In the genomic region with DNA sequence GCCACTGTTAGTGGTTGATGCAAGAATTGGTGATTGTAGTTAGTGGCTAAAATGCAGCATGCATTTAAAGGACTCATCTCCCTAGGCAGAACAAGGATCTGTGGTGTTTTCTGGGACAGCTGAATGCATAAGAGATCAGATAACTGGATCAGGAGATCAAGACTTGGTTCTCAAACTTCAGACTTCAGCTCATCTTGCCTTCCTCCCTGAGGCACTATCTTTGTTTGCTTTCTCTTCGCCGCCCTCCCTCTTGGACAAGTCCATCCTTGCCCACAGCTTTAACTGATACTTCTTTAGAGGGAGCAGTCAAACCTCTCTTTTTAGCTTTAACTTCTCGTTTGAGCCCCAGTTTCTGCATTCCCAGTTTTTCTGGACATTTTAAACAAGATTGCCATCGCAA, we compare ENCODE assay signal across 21 cellular contexts.
"Had no signal": no experiment of that assay in that cellular context is flagged by ENCODE, and none has a peak within 500 bp of the region (broad histone marks: within the 10 kb centered on the region; RNA-seq: fewer than 3 reads in every experiment).

No MANE protein-coding gene starts in this region.

- H3K27ac ChIP-seq: coronary artery, pancreas, right lobe of liver, thoracic aorta had no signal

- H3K36me3 Mint-ChIP-seq: brain; naive thymus-derived CD8-positive, alpha-beta T cell had no signal

- H3K36me3 ChIP-seq: pancreas, stomach, thoracic aorta had no signal

- H3K4me1 ChIP-seq: pancreas, right lobe of liver had no signal

- H3K4me3 Mint-ChIP-seq: activated B cell treated with CpG ODN at 0.5 μM for 24 hours; activated CD8-positive, alpha-beta T cell treated with anti-CD3 and anti-CD28 coated beads for 36 hours; activated naive CD4-positive, alpha-beta T cell treated with anti-CD3 and anti-CD28 coated beads for 36 hours; activated naive CD8-positive, alpha-beta T cell treated with anti-CD3 and anti-CD28 coated beads, Interleukin-2, amount 50 U/mL, for 24 hours; activated T-cell treated with anti-CD3 and anti-CD28 coated beads, Interleukin-2, amount 50 U/mL, for 4 hours; brain; naive thymus-derived CD8-positive, alpha-beta T cell had no signal

- H3K9me3 ChIP-seq: pancreas, right lobe of liver, stomach, thoracic aorta had no signal

- ATAC-seq: activated CD8-positive, alpha-beta T cell treated with anti-CD3 and anti-CD28 coated beads for 36 hours; activated naive CD8-positive, alpha-beta T cell treated with anti-CD3 and anti-CD28 coated beads, Interleukin-2, amount 50 U/mL, for 24 hours; activated T-cell treated with anti-CD3 and anti-CD28 coated beads, Interleukin-2, amount 50 U/mL, for 4 hours; left cardiac atrium; naive thymus-derived CD8-positive, alpha-beta T cell; right lobe of liver had no signal

- DNase-seq: activated B cell treated with CpG ODN at 0.5 μM for 24 hours; activated CD4-positive, alpha-beta T cell treated with anti-CD3 and anti-CD28 coated beads for 48 hours; activated CD8-positive, alpha-beta T cell treated with anti-CD3 and anti-CD28 coated beads for 36 hours; activated naive CD4-positive, alpha-beta T cell treated with anti-CD3 and anti-CD28 coated beads for 36 hours; activated naive CD8-positive, alpha-beta T cell treated with anti-CD3 and anti-CD28 coated beads, Interleukin-2, amount 50 U/mL, for 24 hours; activated T-cell treated with anti-CD3 and anti-CD28 coated beads, Interleukin-2, amount 50 U/mL, for 4 hours; anterior cingulate cortex; erythroblast; left cardiac atrium; mesendoderm; naive thymus-derived CD8-positive, alpha-beta T cell; pancreas; right lobe of liver; small intestine; stimulated activated CD4-positive, alpha-beta T cell treated with anti-CD3 and anti-CD28 coated beads, Interleukin-15, amount 100 ng/mL, for 24 hours; stimulated activated CD4-positive, alpha-beta T cell treated with anti-CD3 and anti-CD28 coated beads, Interleukin-2, amount 100 ng/mL, for 48 hours; stomach; T-helper 9 cell had no signal

- H3K27ac Mint-ChIP-seq: activated B cell treated with CpG ODN at 0.5 μM for 24 hours; activated CD8-positive, alpha-beta T cell treated with anti-CD3 and anti-CD28 coated beads for 36 hours; activated naive CD4-positive, alpha-beta T cell treated with anti-CD3 and anti-CD28 coated beads for 36 hours; activated naive CD8-positive, alpha-beta T cell treated with anti-CD3 and anti-CD28 coated beads, Interleukin-2, amount 50 U/mL, for 24 hours; brain; naive thymus-derived CD8-positive, alpha-beta T cell had no signal

- H3K9me3 Mint-ChIP-seq: activated B cell treated with CpG ODN at 0.5 μM for 24 hours; activated CD8-positive, alpha-beta T cell treated with anti-CD3 and anti-CD28 coated beads for 36 hours; activated naive CD4-positive, alpha-beta T cell treated with anti-CD3 and anti-CD28 coated beads for 36 hours; activated naive CD8-positive, alpha-beta T cell treated with anti-CD3 and anti-CD28 coated beads, Interleukin-2, amount 50 U/mL, for 24 hours; activated T-cell treated with anti-CD3 and anti-CD28 coated beads, Interleukin-2, amount 50 U/mL, for 4 hours had no signal

- H3K27me3 Mint-ChIP-seq: brain had no signal

- H3K27me3 ChIP-seq: pancreas, right lobe of liver, stomach had no signal

- H3K4me3 ChIP-seq: coronary artery, pancreas, right lobe of liver, stomach, thoracic aorta had no signal
